Comparison of ENCODE assay signal across 8 cellular contexts in the genomic region with DNA sequence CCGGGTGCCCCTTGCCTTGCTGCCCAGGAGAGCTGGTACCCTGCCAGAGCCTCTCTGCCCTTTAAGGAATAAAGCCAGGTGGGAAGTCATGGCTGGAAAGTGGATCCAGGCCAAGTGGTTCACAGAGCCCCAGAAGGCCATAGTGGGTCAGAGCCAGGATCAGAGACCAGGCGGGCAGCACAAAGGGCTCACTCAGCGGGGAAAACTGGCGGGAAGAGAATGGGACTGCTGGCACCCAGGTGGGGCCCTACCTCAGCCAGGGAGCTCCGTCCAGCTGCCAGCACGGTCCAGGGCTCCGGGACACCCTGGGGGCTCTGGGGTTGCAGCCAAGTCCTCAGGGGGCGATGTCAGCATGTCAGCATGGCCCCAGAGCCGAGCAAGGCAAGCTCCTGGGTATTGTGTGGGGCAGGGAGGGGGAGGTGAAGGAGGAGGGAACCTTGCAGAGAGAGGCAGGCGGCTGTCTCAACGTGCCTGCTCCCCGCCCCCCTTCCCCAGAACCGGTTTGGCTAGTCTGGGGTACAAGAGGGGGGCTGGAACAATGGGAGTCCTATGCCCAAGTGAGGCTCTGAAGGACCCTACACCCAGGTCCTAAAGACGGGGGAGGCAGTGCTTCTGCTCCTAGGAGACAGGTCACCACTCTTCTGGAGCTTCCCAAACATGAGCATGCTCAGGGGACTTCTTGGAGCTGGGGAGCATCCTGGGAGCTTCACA. TPM values are rescaled to one million over a fixed set of nuclear protein-coding genes. Genes with fewer than 3 reads are reported as not detected.
DNase-seq lines count a peak whose midpoint lies in the region; ATAC-seq and TF ChIP-seq lines count a peak whose summit lies in the region.
"Had no signal": no experiment of that assay in that cellular context is flagged by ENCODE, and none has a peak within 500 bp of the region (broad histone marks: within the 10 kb centered on the region; RNA-seq: fewer than 3 reads in every experiment).

A gene (minus strand): TSS at position 402 of the 711 bp plus-strand sequence. CDS start 3,598 bp downstream, outside the sequence.

- H3K36me3 ChIP-seq in HEK293 (ENCODE audit: control insufficient read depth in 2 of 2, insufficient read depth in 1 of 2, low read length in 2 of 2), result no peaks in the 10 kb centered on the region
- H3K36me3 ChIP-seq in iPS DF 6.9 (ENCODE audit: control insufficient read depth, insufficient read depth, low read length), result no peaks in the 10 kb centered on the region
- no peaks in the 10 kb centered on the region for H3K36me3 ChIP-seq in aorta (ENCODE audit: control insufficient read depth in 1 of 2, insufficient read depth in 2 of 2, low read length in 1 of 2)

- ATAC-seq in aorta (ENCODE audit: low FRiP score) (no peak), HG03139 (IDR thresholded peaks at IDR 0.05; ENCODE audit: unreplicated experiment) (no peak)

- H3K27ac ChIP-seq in HEK293 (ENCODE audit: extremely low read depth, low read depth, low read length) (no peak within 1 kb of the TSS), iPS DF 6.9 (ENCODE audit: low read length) (no peak within 1 kb of the TSS), skin epidermis (peak within 1 kb of the TSS in 16 of 21 experiments; percentile 15 to 83 (median 52)), aorta (ENCODE audit: low read depth in 1 of 2, low read length in 2 of 2) (no peak within 1 kb of the TSS)

- H3K9me3 ChIP-seq in HEK293 (ENCODE audit: control insufficient read depth, insufficient read depth, low read depth, low read length) (no peaks in the 10 kb centered on the region), iPS DF 6.9 (ENCODE audit: control insufficient read depth, insufficient read depth, low read length) (no peaks in the 10 kb centered on the region), aorta (ENCODE audit: control insufficient read depth, low read length) (no peaks in the 10 kb centered on the region)

- CTCF ChIA-PET in HEK293 (lab: Yijun Ruan, JAX), result interaction anchor here (0.5 to 1.1 kb wide), 3 partner anchors 31 to 169 kb away, joined by 3 to 5 read pairs (median 3); no protein-coding TSS in a partner anchor

- no CpG with 5 or more reads among the region's 14 CpGs for WGBS in iPS DF 6.9 (ENCODE audit: insufficient coverage, insufficient read length)
- 36 to 40% methylated on average over 14 of the region's 14 CpGs for WGBS in aorta, 2 donors

- intact Hi-C loops in aorta (cut with DNase I), result no loop called here

- no peak within 1 kb of the TSS for H3K4me3 ChIP-seq in HEK293 (ENCODE audit: low read depth, low read length)
- H3K4me3 ChIP-seq in iPS DF 6.9 (ENCODE audit: low read length), result peak within 1 kb of the TSS; percentile 41; the same call in 1 of the 2 replicates
- H3K4me3 ChIP-seq in skin epidermis, result peak within 1 kb of the TSS in 6 of 7 experiments; percentile 1 to 44 (median 26)
- no peak within 1 kb of the TSS for H3K4me3 ChIP-seq in aorta (ENCODE audit: low read length in 2 of 2)

- DNase-seq in NCI-H345 treated with DMSO at 0.1 percent for 48 hours (lab: John Stamatoyannopoulos, UW; ENCODE audit: unreplicated experiment), result peak; percentile 91
- no peak for DNase-seq in iPS DF 6.9 (ENCODE audit: low read depth, low spot score)
- DNase-seq in aorta, result no peak
- no peak for DNase-seq in RPMI8226
- DNase-seq: amniotic stem cell had no signal

- TF ChIP-seq CTCF in HEK293 (tag by site-specific recombination; IDR thresholded peaks at IDR 0.05), result no peak

- POLR2A ChIA-PET in HEK293 (lab: Yijun Ruan, JAX), result no interaction called here

- H3K27me3 ChIP-seq in iPS DF 6.9 (ENCODE audit: control insufficient read depth, insufficient read depth, low read length), result no peaks in the 10 kb centered on the region; the same call in 1 of the 2 replicates
- no peaks in the 10 kb centered on the region for H3K27me3 ChIP-seq in aorta (ENCODE audit: control insufficient read depth in 1 of 2, insufficient read depth in 2 of 2, low read length in 1 of 2)

- H3K4me1 ChIP-seq in HEK293 (ENCODE audit: control insufficient read depth, insufficient read depth, low read length), result no peaks in the 10 kb centered on the region
- peaks cover 21% of the 10 kb centered on the region for H3K4me1 ChIP-seq in iPS DF 6.9 (ENCODE audit: control insufficient read depth, insufficient read depth, low read length)
- H3K4me1 ChIP-seq in aorta (ENCODE audit: control insufficient read depth in 1 of 2, insufficient read depth in 2 of 2, low read length in 2 of 2), result no peaks in the 10 kb centered on the region

TF ChIP-seq in HEK293, 187 proteins besides CTCF, POLR2A, EP300 and RAD21 (continues in another document):
- TF ChIP-seq BCL11B (tag by site-specific recombination; IDR thresholded peaks at IDR 0.05; ENCODE audit: low read depth) (no peak), KLF16 (tag by site-specific recombination; IDR thresholded peaks at IDR 0.05) (no peak), EGR2 (tag by site-specific recombination; IDR thresholded peaks at IDR 0.05; ENCODE audit: low read depth) (no peak), HOXA7 (CRISPR knock-in tag; IDR thresholded peaks at IDR 0.05; ENCODE audit: borderline replicate concordance) (no peak), MYNN (tag by site-specific recombination; IDR thresholded peaks at IDR 0.05; ENCODE audit: borderline replicate concordance) (no peak), ZIC2 (tag by site-specific recombination; IDR thresholded peaks at IDR 0.05) (peak; percentile 98), PRDM1 (tag by site-specific recombination; IDR thresholded peaks at IDR 0.05) (no peak), ZFHX2 (tag by site-specific recombination; conservative IDR thresholded peaks at IDR 0.05) (no peak), KLF1 (tag by site-specific recombination; IDR thresholded peaks at IDR 0.05) (no peak), ZNF292 (tag by site-specific recombination; IDR thresholded peaks at IDR 0.05; ENCODE audit: borderline replicate concordance, low read depth) (no peak), ZNF24 (tag by site-specific recombination; IDR thresholded peaks at IDR 0.05) (no peak)
- TF ChIP-seq, protein P1, sequence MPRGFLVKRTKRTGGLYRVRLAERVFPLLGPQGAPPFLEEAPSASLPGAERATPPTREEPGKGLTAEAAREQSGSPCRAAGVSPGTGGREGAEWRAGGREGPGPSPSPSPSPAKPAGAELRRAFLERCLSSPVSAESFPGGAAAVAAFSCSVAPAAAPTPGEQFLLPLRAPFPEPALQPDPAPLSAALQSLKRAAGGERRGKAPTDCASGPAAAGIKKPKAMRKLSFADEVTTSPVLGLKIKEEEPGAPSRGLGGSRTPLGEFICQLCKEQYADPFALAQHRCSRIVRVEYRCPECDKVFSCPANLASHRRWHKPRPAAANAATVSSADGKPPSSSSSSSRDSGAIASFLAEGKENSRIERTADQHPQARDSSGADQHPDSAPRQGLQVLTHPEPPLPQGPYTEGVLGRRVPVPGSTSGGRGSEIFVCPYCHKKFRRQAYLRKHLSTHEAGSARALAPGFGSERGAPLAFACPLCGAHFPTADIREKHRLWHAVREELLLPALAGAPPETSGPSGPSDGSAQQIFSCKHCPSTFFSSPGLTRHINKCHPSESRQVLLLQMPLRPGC (tag by site-specific recombination; IDR thresholded peaks at IDR 0.05), result no peak
- TF ChIP-seq, protein P2, sequence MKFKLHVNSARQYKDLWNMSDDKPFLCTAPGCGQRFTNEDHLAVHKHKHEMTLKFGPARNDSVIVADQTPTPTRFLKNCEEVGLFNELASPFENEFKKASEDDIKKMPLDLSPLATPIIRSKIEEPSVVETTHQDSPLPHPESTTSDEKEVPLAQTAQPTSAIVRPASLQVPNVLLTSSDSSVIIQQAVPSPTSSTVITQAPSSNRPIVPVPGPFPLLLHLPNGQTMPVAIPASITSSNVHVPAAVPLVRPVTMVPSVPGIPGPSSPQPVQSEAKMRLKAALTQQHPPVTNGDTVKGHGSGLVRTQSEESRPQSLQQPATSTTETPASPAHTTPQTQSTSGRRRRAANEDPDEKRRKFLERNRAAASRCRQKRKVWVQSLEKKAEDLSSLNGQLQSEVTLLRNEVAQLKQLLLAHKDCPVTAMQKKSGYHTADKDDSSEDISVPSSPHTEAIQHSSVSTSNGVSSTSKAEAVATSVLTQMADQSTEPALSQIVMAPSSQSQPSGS (tag by site-specific recombination; IDR thresholded peaks at IDR 0.05; ENCODE audit: low read depth), result no peak
- TF ChIP-seq, protein P3, sequence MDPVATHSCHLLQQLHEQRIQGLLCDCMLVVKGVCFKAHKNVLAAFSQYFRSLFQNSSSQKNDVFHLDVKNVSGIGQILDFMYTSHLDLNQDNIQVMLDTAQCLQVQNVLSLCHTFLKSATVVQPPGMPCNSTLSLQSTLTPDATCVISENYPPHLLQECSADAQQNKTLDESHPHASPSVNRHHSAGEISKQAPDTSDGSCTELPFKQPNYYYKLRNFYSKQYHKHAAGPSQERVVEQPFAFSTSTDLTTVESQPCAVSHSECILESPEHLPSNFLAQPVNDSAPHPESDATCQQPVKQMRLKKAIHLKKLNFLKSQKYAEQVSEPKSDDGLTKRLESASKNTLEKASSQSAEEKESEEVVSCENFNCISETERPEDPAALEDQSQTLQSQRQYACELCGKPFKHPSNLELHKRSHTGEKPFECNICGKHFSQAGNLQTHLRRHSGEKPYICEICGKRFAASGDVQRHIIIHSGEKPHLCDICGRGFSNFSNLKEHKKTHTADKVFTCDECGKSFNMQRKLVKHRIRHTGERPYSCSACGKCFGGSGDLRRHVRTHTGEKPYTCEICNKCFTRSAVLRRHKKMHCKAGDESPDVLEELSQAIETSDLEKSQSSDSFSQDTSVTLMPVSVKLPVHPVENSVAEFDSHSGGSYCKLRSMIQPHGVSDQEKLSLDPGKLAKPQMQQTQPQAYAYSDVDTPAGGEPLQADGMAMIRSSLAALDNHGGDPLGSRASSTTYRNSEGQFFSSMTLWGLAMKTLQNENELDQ (tag by site-specific recombination; IDR thresholded peaks at IDR 0.05; ENCODE audit: low read depth), result no peak
- TF ChIP-seq, protein P4, sequence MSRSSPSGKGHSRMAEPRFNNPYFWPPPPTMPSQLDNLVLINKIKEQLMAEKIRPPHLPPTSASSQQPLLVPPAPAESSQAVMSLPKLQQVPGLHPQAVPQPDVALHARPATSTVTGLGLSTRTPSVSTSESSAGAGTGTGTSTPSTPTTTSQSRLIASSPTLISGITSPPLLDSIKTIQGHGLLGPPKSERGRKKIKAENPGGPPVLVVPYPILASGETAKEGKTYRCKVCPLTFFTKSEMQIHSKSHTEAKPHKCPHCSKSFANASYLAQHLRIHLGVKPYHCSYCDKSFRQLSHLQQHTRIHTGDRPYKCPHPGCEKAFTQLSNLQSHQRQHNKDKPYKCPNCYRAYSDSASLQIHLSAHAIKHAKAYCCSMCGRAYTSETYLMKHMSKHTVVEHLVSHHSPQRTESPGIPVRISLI (tag by site-specific recombination; IDR thresholded peaks at IDR 0.05), result no peak

RNA-seq across cellular contexts. Expression of the gene that starts here (rescaled TPM):
- 1 to 10 TPM; 7.1 to 8.6 TPM for total RNA-seq in aorta
- polyA plus RNA-seq in aorta, result 10 to 100 TPM in 1 of 2 donors, 1 to 10 TPM in 1; 3.3 to 19.7 TPM

Comparison
In these comparisons a context has a peak if more than half of its experiments do, and no peak if none do; other contexts are left out.
1. H3K27ac ChIP-seq: peak in skin epidermis (16 of 21); none in HEK293 (single experiment), iPS DF 6.9 (single experiment) and aorta (0 of 2).
2. H3K4me3 ChIP-seq: peak in iPS DF 6.9 (single experiment) and skin epidermis (6 of 7); none in HEK293 (single experiment) and aorta (0 of 2).